26 cellular contexts compared by ENCODE assay signal in genomic region chr11:93054279-93054678, GRCh38.
DNase-seq lines count a peak whose midpoint lies in the region; ATAC-seq lines count a peak whose summit lies in the region.
"Had no signal": no experiment of that assay in that cellular context is flagged by ENCODE, and none has a peak within 500 bp of the region (broad histone marks: within the 10 kb centered on the region; RNA-seq: fewer than 3 reads in every experiment).

No MANE protein-coding gene starts in this region.

- peak overlapping the region; percentile 15 for H3K4me2 ChIP-seq in skeletal muscle satellite cell (ENCODE audit: low read length)

- H3K9ac ChIP-seq in skeletal muscle satellite cell (ENCODE audit: low read depth, low read length) = peak overlapping the region; percentile 13

- H3K4me3 ChIP-seq in skeletal muscle satellite cell (ENCODE audit: low read length) = no peak overlapping the region
- H3K4me3 ChIP-seq: lower lobe of right lung, Peyer's patch, SK-N-MC, spleen had no signal

- no peaks in the 10 kb centered on the region for H3K9me3 ChIP-seq in skeletal muscle satellite cell (replicated peaks; ENCODE audit: low read length)
- H3K9me3 ChIP-seq: lower lobe of right lung, neutrophil, Peyer's patch had no signal

- H3K4me1 ChIP-seq in skeletal muscle satellite cell (ENCODE audit: control insufficient read depth, insufficient read depth, low read length) = peaks cover 30% of the 10 kb centered on the region
- H3K4me1 ChIP-seq: lower lobe of right lung, Peyer's patch, spleen had no signal

- peaks cover 14% of the 10 kb centered on the region for H3K4me1 Mint-ChIP-seq in activated CD4-positive, alpha-beta T cell treated with anti-CD3 and anti-CD28 coated beads for 36 hours
- H3K4me1 Mint-ChIP-seq: B cell had no signal

- no peak for DNase-seq in activated CD4-positive, alpha-beta T cell treated with anti-CD3 and anti-CD28 coated beads for 36 hours
- no peak for DNase-seq in activated CD4-positive, alpha-beta T cell treated with anti-CD3 and anti-CD28 coated beads, Interleukin-2, amount 50 U/mL, for 1 hour
- peak; percentile 2 for DNase-seq in SW480 (ENCODE audit: low spot score)
- DNase-seq in epithelial cell of prostate (ENCODE audit: low read depth, low spot score) = no peak
- no peak for DNase-seq in iPS-NIHi7 (ENCODE audit: extremely low spot score)
- DNase-seq: activated effector memory CD4-positive, alpha-beta T cell treated with anti-CD3 and anti-CD28 coated beads, Interleukin-2, amount 50 U/mL, for 16 hours; activated naive CD8-positive, alpha-beta T cell treated with anti-CD3 and anti-CD28 coated beads, Interleukin-2, amount 50 U/mL, for 24 hours; DMS79 treated with DMSO at 0.1 percent for 48 hours; hippocampal formation; Kasumi-1; kidney; lower lobe of right lung; NCI-H1092 treated with DMSO at 0.1 percent for 48 hours; NCI-H2029; NCI-H345; Peyer's patch; spleen had no signal

- H3K27me3 Mint-ChIP-seq in activated CD4-positive, alpha-beta T cell treated with anti-CD3 and anti-CD28 coated beads for 36 hours = peaks cover 9% of the 10 kb centered on the region
- H3K27me3 Mint-ChIP-seq: activated naive CD8-positive, alpha-beta T cell treated with anti-CD3 and anti-CD28 coated beads, Interleukin-2, amount 50 U/mL, for 24 hours; B cell had no signal

- H3K36me3 ChIP-seq in skeletal muscle satellite cell (ENCODE audit: insufficient read depth, low read length) = no peaks in the 10 kb centered on the region
- H3K36me3 ChIP-seq: lower lobe of right lung, neutrophil, Peyer's patch, spleen had no signal

- no peaks in the 10 kb centered on the region for H3K27me3 ChIP-seq in skeletal muscle satellite cell (ENCODE audit: control insufficient read depth, insufficient read depth, low read length)
- H3K27me3 ChIP-seq: neutrophil, Peyer's patch, spleen had no signal

- intact Hi-C loops in activated CD4-positive, alpha-beta T cell treated with anti-CD3 and anti-CD28 coated beads for 36 hours (cut with DNase I, micrococcal nuclease) = loop anchor here (2.0 to 10.0 kb wide), 3 partner anchors 23 to 491 kb away; partner anchors contain the start of genes MTNR1B (in 1 of the 2) and SMCO4 (in 1 of the 2)

- H3K27ac Mint-ChIP-seq in activated CD4-positive, alpha-beta T cell treated with anti-CD3 and anti-CD28 coated beads for 36 hours = no peak overlapping the region
- H3K27ac Mint-ChIP-seq: activated naive CD8-positive, alpha-beta T cell treated with anti-CD3 and anti-CD28 coated beads, Interleukin-2, amount 50 U/mL, for 24 hours; B cell; T-helper 2 cell treated with Interferon-gamma antibody and Interleukin-4, amounts not matched to agents 5 μg/mL and 100 μg/mL, for 36 hours had no signal

- H3K27ac ChIP-seq in epithelial cell of prostate = peak overlapping the region; percentile 86
- H3K27ac ChIP-seq: lower lobe of right lung, neutrophil, Peyer's patch, SK-N-MC, spleen had no signal

- H3K9me3 Mint-ChIP-seq in activated CD4-positive, alpha-beta T cell treated with anti-CD3 and anti-CD28 coated beads for 36 hours (ENCODE audit: low read depth) = peaks cover 3% of the 10 kb centered on the region
- H3K9me3 Mint-ChIP-seq: activated naive CD8-positive, alpha-beta T cell treated with anti-CD3 and anti-CD28 coated beads, Interleukin-2, amount 50 U/mL, for 24 hours; T-helper 2 cell treated with Interferon-gamma antibody and Interleukin-4, amounts not matched to agents 5 μg/mL and 100 μg/mL, for 36 hours; type B pancreatic cell had no signal

- CTCF ChIA-PET in activated CD4-positive, alpha-beta T cell treated with anti-CD3 and anti-CD28 coated beads for 36 hours (lab: Charles Lee) = interaction anchor here (0.7 kb wide), 1 partner anchor 17 kb away, joined by 4 read pairs; no protein-coding TSS in a partner anchor

- ATAC-seq in activated CD4-positive, alpha-beta T cell treated with anti-CD3 and anti-CD28 coated beads for 36 hours = peak; percentile 65
- ATAC-seq in HG03045 (IDR thresholded peaks at IDR 0.05; ENCODE audit: unreplicated experiment) = no peak
- ATAC-seq in GM21619 (IDR thresholded peaks at IDR 0.05; ENCODE audit: unreplicated experiment) = no peak
- ATAC-seq: lower lobe of right lung had no signal

- no peaks in the 10 kb centered on the region for H3K36me3 Mint-ChIP-seq in activated CD4-positive, alpha-beta T cell treated with anti-CD3 and anti-CD28 coated beads for 36 hours (ENCODE audit: low read depth)
- H3K36me3 Mint-ChIP-seq: activated CD4-positive, alpha-beta memory T cell treated with anti-CD3 and anti-CD28 coated beads for 36 hours; type B pancreatic cell had no signal

- no peak overlapping the region for H3K4me3 Mint-ChIP-seq in activated CD4-positive, alpha-beta T cell treated with anti-CD3 and anti-CD28 coated beads for 36 hours
- H3K4me3 Mint-ChIP-seq: activated naive CD8-positive, alpha-beta T cell treated with anti-CD3 and anti-CD28 coated beads, Interleukin-2, amount 50 U/mL, for 24 hours; B cell; T-helper 2 cell treated with Interferon-gamma antibody and Interleukin-4, amounts not matched to agents 5 μg/mL and 100 μg/mL, for 36 hours; type B pancreatic cell had no signal

- POLR2A ChIA-PET in activated CD4-positive, alpha-beta T cell treated with anti-CD3 and anti-CD28 coated beads for 36 hours (lab: Charles Lee) = no interaction called here
